Comparison of ENCODE assay signal across 10 cellular contexts in the genomic region with DNA sequence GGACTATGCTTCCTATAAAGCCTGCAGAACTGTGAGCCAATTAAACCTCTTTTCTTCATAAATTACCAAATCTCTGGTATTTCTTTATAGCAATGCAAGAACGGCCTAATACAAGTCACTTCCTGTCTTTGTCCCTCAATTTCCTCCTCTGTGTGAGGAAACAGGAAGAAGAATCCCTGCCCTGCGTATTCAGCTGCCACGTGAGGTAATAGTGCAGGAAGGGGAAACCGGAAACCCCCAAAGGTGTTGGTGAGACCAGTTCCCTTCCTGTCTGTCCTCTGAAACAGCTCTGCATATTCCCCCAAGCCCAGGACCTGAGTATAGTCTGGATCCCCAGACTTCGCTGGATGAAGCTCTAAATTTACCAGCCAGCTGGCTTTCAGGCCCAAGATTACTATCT. TPM values are rescaled to one million over a fixed set of nuclear protein-coding genes. Genes with fewer than 3 reads are reported as not detected.
DNase-seq lines count a peak whose midpoint lies in the region; ATAC-seq and TF ChIP-seq lines count a peak whose summit lies in the region.
"Had no signal": no experiment of that assay in that cellular context is flagged by ENCODE, and none has a peak within 500 bp of the region (broad histone marks: within the 10 kb centered on the region; RNA-seq: fewer than 3 reads in every experiment).

No MANE protein-coding gene starts in this region.

- no peak overlapping the region for H3K27ac ChIP-seq in vagina

- intact Hi-C loops in activated naive CD4-positive, alpha-beta T cell treated with anti-CD3 and anti-CD28 coated beads for 36 hours (cut with micrococcal nuclease): no loop called here
- intact Hi-C loops in vagina (cut with DNase I): no loop called here

- H3K4me3 ChIP-seq in vagina: no peak overlapping the region

- H3K9me3 ChIP-seq in T-helper 17 cell (ENCODE audit: control insufficient read depth, low read length, poor library complexity, severe bottlenecking) (peaks cover 10% of the 10 kb centered on the region), vagina (peaks cover 20% of the 10 kb centered on the region)

- CTCF ChIA-PET in activated naive CD4-positive, alpha-beta T cell treated with anti-CD3 and anti-CD28 coated beads for 36 hours (lab: Charles Lee): interaction anchor here (0.6 kb wide), 1 partner anchor 211 kb away, joined by 3 read pairs; no protein-coding TSS in a partner anchor

- DNase-seq in activated naive CD4-positive, alpha-beta T cell treated with anti-CD3 and anti-CD28 coated beads for 36 hours: peak; percentile 53
- no peak for DNase-seq in activated naive CD4-positive, alpha-beta T cell (lab: John Stamatoyannopoulos, UW)
- DNase-seq in T-helper 17 cell (no peak), immature natural killer cell (no peak), vagina (ENCODE audit: extremely low spot score in 2 of 2) (no peak)
- no peak for DNase-seq in stimulated activated naive CD8-positive, alpha-beta T cell treated with anti-CD3 and anti-CD28 coated beads, Interleukin-15, amount 100 ng/mL, for 72 hours
- DNase-seq: left colon, NCI-H2029 had no signal

- peaks cover 23% of the 10 kb centered on the region for H3K9me3 Mint-ChIP-seq in activated naive CD4-positive, alpha-beta T cell treated with anti-CD3 and anti-CD28 coated beads for 36 hours
- H3K9me3 Mint-ChIP-seq in immature natural killer cell: peaks cover 14 to 25% (median 16%) of the 10 kb centered on the region in 6 donors
- H3K9me3 Mint-ChIP-seq in stimulated activated naive CD8-positive, alpha-beta T cell treated with anti-CD3 and anti-CD28 coated beads, Interleukin-15, amount 100 ng/mL, for 72 hours: peaks cover 19 to 35% of the 10 kb centered on the region in 2 donors

- H3K27me3 Mint-ChIP-seq in activated naive CD4-positive, alpha-beta T cell treated with anti-CD3 and anti-CD28 coated beads for 36 hours (ENCODE audit: low read depth): no peaks in the 10 kb centered on the region
- H3K27me3 Mint-ChIP-seq in T-helper 17 cell (no peaks in the 10 kb centered on the region), immature natural killer cell (ENCODE audit: low read depth in 3 of 3) (peaks cover 2 to 5% (median 2%) of the 10 kb centered on the region in 3 donors)
- H3K27me3 Mint-ChIP-seq in stimulated activated naive CD8-positive, alpha-beta T cell treated with anti-CD3 and anti-CD28 coated beads, Interleukin-15, amount 100 ng/mL, for 72 hours: no peaks in the 10 kb centered on the region

- TF ChIP-seq CTCF in vagina (IDR thresholded peaks at IDR 0.05): no peak

- H3K4me1 Mint-ChIP-seq in activated naive CD4-positive, alpha-beta T cell treated with anti-CD3 and anti-CD28 coated beads for 36 hours (ENCODE audit: low read depth): peaks cover 14% of the 10 kb centered on the region
- H3K4me1 Mint-ChIP-seq in T-helper 17 cell (peaks cover 9% of the 10 kb centered on the region), immature natural killer cell (peaks cover 10% of the 10 kb centered on the region in 2 donors)
- H3K4me1 Mint-ChIP-seq in stimulated activated naive CD8-positive, alpha-beta T cell treated with anti-CD3 and anti-CD28 coated beads, Interleukin-15, amount 100 ng/mL, for 72 hours: peaks cover 19% of the 10 kb centered on the region

- H3K36me3 ChIP-seq in vagina: no peaks in the 10 kb centered on the region

- ATAC-seq in T-helper 17 cell (peak; percentile 50), GM21526 (IDR thresholded peaks at IDR 0.05; ENCODE audit: low FRiP score, unreplicated experiment) (no peak), GM21528 (IDR thresholded peaks at IDR 0.05; ENCODE audit: low FRiP score, unreplicated experiment) (no peak)
- ATAC-seq in stimulated activated naive CD8-positive, alpha-beta T cell treated with anti-CD3 and anti-CD28 coated beads, Interleukin-15, amount 100 ng/mL, for 72 hours: peak; percentile 53
- ATAC-seq: left colon had no signal

- no peak for TF ChIP-seq POLR2A in vagina (IDR thresholded peaks at IDR 0.05)

- peaks cover 12% of the 10 kb centered on the region for H3K36me3 Mint-ChIP-seq in activated naive CD4-positive, alpha-beta T cell treated with anti-CD3 and anti-CD28 coated beads for 36 hours (ENCODE audit: low read depth)
- H3K36me3 Mint-ChIP-seq in T-helper 17 cell (ENCODE audit: low read depth) (no peaks in the 10 kb centered on the region), immature natural killer cell (peaks cover 5 to 11% (median 11%) of the 10 kb centered on the region in 3 donors)

- H3K4me1 ChIP-seq in vagina: peaks cover 7% of the 10 kb centered on the region

- H3K27me3 ChIP-seq in vagina: no peaks in the 10 kb centered on the region

- H3K4me3 Mint-ChIP-seq in activated naive CD4-positive, alpha-beta T cell treated with anti-CD3 and anti-CD28 coated beads for 36 hours: no peak overlapping the region
- H3K4me3 Mint-ChIP-seq in T-helper 17 cell (no peak overlapping the region), immature natural killer cell (peak overlapping the region in 1 of 5 donors; percentile 23)
- H3K4me3 Mint-ChIP-seq in stimulated activated naive CD8-positive, alpha-beta T cell treated with anti-CD3 and anti-CD28 coated beads, Interleukin-15, amount 100 ng/mL, for 72 hours: peak overlapping the region; percentile 50 to 65

- H3K27ac Mint-ChIP-seq in activated naive CD4-positive, alpha-beta T cell treated with anti-CD3 and anti-CD28 coated beads for 36 hours: no peak overlapping the region
- H3K27ac Mint-ChIP-seq in T-helper 17 cell: peak overlapping the region; percentile 8
- peak overlapping the region; percentile 21 to 69 (median 66) for H3K27ac Mint-ChIP-seq in immature natural killer cell
- peak overlapping the region; percentile 93 to 95 for H3K27ac Mint-ChIP-seq in stimulated activated naive CD8-positive, alpha-beta T cell treated with anti-CD3 and anti-CD28 coated beads, Interleukin-15, amount 100 ng/mL, for 72 hours

RNA-seq across cellular contexts. Expression of gene PTPN23, which starts 18.1 kb away (rescaled TPM):
- 10 to 100 TPM; 18.7 to 21.6 TPM for total RNA-seq in activated naive CD4-positive, alpha-beta T cell treated with anti-CD3 and anti-CD28 coated beads for 36 hours
- 10 to 100 TPM; 36.8 to 38.6 TPM for total RNA-seq in T-helper 17 cell
- polyA plus RNA-seq in immature natural killer cell: 1 to 10 TPM in 1 of 3 donors, under 1 TPM in 2; 0.62 to 7.1 (median 0.68) TPM
- 30.2 TPM for total RNA-seq in vagina

Comparison
In these comparisons a context has a peak if more than half of its experiments do, and no peak if none do; other contexts are left out.
1. H3K4me3 Mint-ChIP-seq: peak in stimulated activated naive CD8-positive, alpha-beta T cell treated with anti-CD3 and anti-CD28 coated beads, Interleukin-15, amount 100 ng/mL, for 72 hours (2 of 2); none in activated naive CD4-positive, alpha-beta T cell treated with anti-CD3 and anti-CD28 coated beads for 36 hours (single experiment) and T-helper 17 cell (single experiment).
2. ATAC-seq: peak in T-helper 17 cell (single experiment) and stimulated activated naive CD8-positive, alpha-beta T cell treated with anti-CD3 and anti-CD28 coated beads, Interleukin-15, amount 100 ng/mL, for 72 hours (single experiment); none in GM21526 (single experiment) and GM21528 (single experiment).